19 cellular contexts compared by ENCODE assay signal in the genomic region with DNA sequence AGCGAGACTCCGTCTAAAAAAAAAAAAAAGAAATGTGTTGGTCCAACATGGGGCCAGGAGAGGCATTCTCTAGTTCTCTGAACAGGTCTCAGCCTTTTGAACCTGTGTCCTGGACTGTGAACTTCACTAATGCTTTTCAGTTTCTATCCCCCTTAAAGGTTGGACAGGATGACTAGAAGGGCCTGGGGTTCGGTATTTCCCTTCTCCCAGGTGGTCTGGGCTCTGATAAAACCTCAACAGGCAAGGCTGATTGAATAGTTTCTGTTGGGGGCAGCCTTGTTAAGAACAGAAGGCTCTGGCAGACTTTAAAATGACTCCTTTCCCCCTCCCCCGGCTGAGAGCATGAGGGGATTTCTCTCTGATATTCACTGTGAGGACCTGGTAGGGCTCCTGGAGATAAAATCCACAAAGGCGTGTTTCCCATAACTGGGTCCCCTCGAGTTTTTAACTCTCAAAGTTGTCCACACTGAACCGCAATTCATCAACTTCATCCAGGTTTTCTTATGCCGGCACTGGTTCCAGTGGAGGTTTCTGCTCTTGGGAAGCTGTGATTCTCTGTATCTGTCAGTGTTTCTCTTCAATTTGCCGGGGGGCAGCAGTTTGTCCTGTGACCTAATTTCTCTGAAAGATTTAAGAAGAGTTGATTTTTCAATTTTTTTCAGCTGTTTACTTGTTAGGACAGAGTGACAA.
"Had no signal": no experiment of that assay in that cellular context is flagged by ENCODE, and none has a peak within 500 bp of the region (broad histone marks: within the 10 kb centered on the region; RNA-seq: fewer than 3 reads in every experiment).

No MANE protein-coding gene starts in this region.

- H3K27me3 ChIP-seq: cardiac muscle cell, colonic mucosa, testis had no signal

- H3K27ac Mint-ChIP-seq: activated T-helper 1 cell treated with anti-CD3 and anti-CD28 coated beads, Interleukin-12 subunit alpha, Interleukin-12 subunit beta, Interleukin-2, Interleukin-4 antibody, amounts not matched to agents 30 ng/mL and 10 ng/mL and 1 ng/mL, durations not matched to agents 14 hours and 24 hours and 36 hours had no signal

- H3K4me1 Mint-ChIP-seq: naive thymus-derived CD8-positive, alpha-beta T cell had no signal

- ATAC-seq: gastroesophageal sphincter; lower lobe of right lung; naive thymus-derived CD8-positive, alpha-beta T cell had no signal

- H3K9me3 Mint-ChIP-seq: activated T-helper 1 cell treated with anti-CD3 and anti-CD28 coated beads, Interleukin-12 subunit alpha, Interleukin-12 subunit beta, Interleukin-2, Interleukin-4 antibody, amounts not matched to agents 30 ng/mL and 10 ng/mL and 1 ng/mL, durations not matched to agents 14 hours and 24 hours and 36 hours had no signal

- H3K27ac ChIP-seq: cardiac muscle cell, colonic mucosa, gastroesophageal sphincter, lower lobe of right lung, sigmoid colon, testis had no signal

- FAIRE-seq: astrocyte, TTC549 had no signal

- H3K36me3 ChIP-seq: cardiac muscle cell, colonic mucosa, gastroesophageal sphincter, lower lobe of right lung, sigmoid colon had no signal

- H3K9me3 ChIP-seq: colonic mucosa, lower lobe of right lung, mucosa of descending colon, sigmoid colon, testis had no signal

- DNase-seq: activated CD8-positive, alpha-beta memory T cell treated with anti-CD3 and anti-CD28 coated beads, Interleukin-2, amount 50 U/mL, for 4 hours; activated naive CD4-positive, alpha-beta T cell; effector CD4-positive, alpha-beta T cell; hippocampal formation; lower lobe of right lung; naive thymus-derived CD8-positive, alpha-beta T cell; occipital lobe; sigmoid colon; stimulated activated CD4-positive, alpha-beta T cell treated with anti-CD3 and anti-CD28 coated beads, Interleukin-12 subunit alpha, Interleukin-12 subunit beta, amount 100 ng/mL, for 4 hours; stimulated activated naive CD4-positive, alpha-beta T cell treated with Interleukin-2 at 50 U/mL for 16 hours; T-helper 2 cell; testis had no signal

- H3K4me1 ChIP-seq: colonic mucosa, gastroesophageal sphincter, lower lobe of right lung, sigmoid colon, testis had no signal

- H3K4me3 ChIP-seq: cardiac muscle cell, colonic mucosa, gastroesophageal sphincter, lower lobe of right lung, mucosa of descending colon, sigmoid colon, testis had no signal

- H3K4me3 Mint-ChIP-seq: activated T-helper 1 cell treated with anti-CD3 and anti-CD28 coated beads, Interleukin-12 subunit alpha, Interleukin-12 subunit beta, Interleukin-2, Interleukin-4 antibody, amounts not matched to agents 30 ng/mL and 10 ng/mL and 1 ng/mL, durations not matched to agents 14 hours and 24 hours and 36 hours; naive thymus-derived CD8-positive, alpha-beta T cell had no signal
